Comparison of ENCODE assay signal across 9 cellular contexts in genomic region chr12:56839489-56840442, GRCh38.
DNase-seq lines count a peak whose midpoint lies in the region; ATAC-seq and TF ChIP-seq lines count a peak whose summit lies in the region.
"Had no signal": no experiment of that assay in that cellular context is flagged by ENCODE, and none has a peak within 500 bp of the region (broad histone marks: within the 10 kb centered on the region; RNA-seq: fewer than 3 reads in every experiment).

No MANE protein-coding gene starts in this region.

- ATAC-seq in Right ventricle myocardium inferior, result peak; percentile 60
- ATAC-seq: body of pancreas had no signal

- no peak for TF ChIP-seq POLR2A in adrenal gland (IDR thresholded peaks at IDR 0.05)

- TF ChIP-seq CTCF in adrenal gland (IDR thresholded peaks at IDR 0.05), result peak; percentile 4 to 64 (median 50)

- no peaks in the 10 kb centered on the region for H3K9me3 ChIP-seq in adrenal gland (replicated peaks in 1 of 3)
- H3K9me3 ChIP-seq: body of pancreas had no signal

- no peaks in the 10 kb centered on the region for H3K27me3 ChIP-seq in adrenal gland
- H3K27me3 ChIP-seq: body of pancreas had no signal

- intact Hi-C loops in Right ventricle myocardium inferior (cut with DNase I), result loop anchor here (5.0 kb wide), 2 partner anchors 148 to 163 kb away; no protein-coding TSS in a partner anchor
- intact Hi-C loops in cardiac septum (cut with DNase I), result loop anchor here (5.0 kb wide), 1 partner anchor 148 kb away; no protein-coding TSS in a partner anchor
- intact Hi-C loops in adrenal gland (cut with DNase I), result no loop called here

- H3K36me3 ChIP-seq in adrenal gland (replicated peaks in 1 of 2), result no peaks in the 10 kb centered on the region

- DNase-seq in Right ventricle myocardium inferior (ENCODE audit: missing footprints) (peak; percentile 71), cardiac septum (ENCODE audit: low spot score) (no peak), NCI-H460 (ENCODE audit: extremely low read depth, low read depth) (peak; percentile 34), adrenal gland (peak; percentile 39 to 74 (median 63)), iPS-NIHi7 (ENCODE audit: extremely low spot score) (peak; percentile 82), middle frontal gyrus (ENCODE audit: extremely low spot score, low spot score) (no peak), NCI-H524 treated with DMSO at 0.1 percent for 48 hours (lab: John Stamatoyannopoulos, UW) (no peak)
- peak; percentile 30 for DNase-seq in stimulated activated CD4-positive, alpha-beta T cell treated with anti-CD3 and anti-CD28 coated beads, Interleukin-4, amount 100 ng/mL, for 24 hours

- peak overlapping the region in 1 of 5 donors; percentile 68 for H3K27ac ChIP-seq in adrenal gland
- H3K27ac ChIP-seq: body of pancreas had no signal

- H3K4me1 ChIP-seq in adrenal gland (replicated peaks in 1 of 2), result peaks cover 21 to 40% of the 10 kb centered on the region in 2 donors
- H3K4me1 ChIP-seq: body of pancreas had no signal

- 69 to 79% (median 71%) methylated on average over 2 of the region's 2 CpGs for WGBS in adrenal gland, 4 donors

- no peak overlapping the region for H3K4me3 ChIP-seq in adrenal gland
- H3K4me3 ChIP-seq: body of pancreas had no signal

Comparison
In these comparisons a context has a peak if more than half of its experiments do, and no peak if none do; other contexts are left out.
1. DNase-seq: peak in Right ventricle myocardium inferior (single experiment), NCI-H460 (single experiment), adrenal gland (7 of 7), iPS-NIHi7 (single experiment) and stimulated activated CD4-positive, alpha-beta T cell treated with anti-CD3 and anti-CD28 coated beads, Interleukin-4, amount 100 ng/mL, for 24 hours (single experiment); none in cardiac septum (single experiment), middle frontal gyrus (single experiment) and NCI-H524 treated with DMSO at 0.1 percent for 48 hours (single experiment).
2. intact Hi-C loops: an anchor here in Right ventricle myocardium inferior (5.0 kb wide) and cardiac septum (5.0 kb wide); none called in adrenal gland.